Comparison of ENCODE assay signal across 16 cellular contexts in genomic region chr16:50271148-50272041, GRCh38. TPM values are rescaled to one million over a fixed set of nuclear protein-coding genes. Genes with fewer than 3 reads are reported as not detected.
DNase-seq lines count a peak whose midpoint lies in the region; ATAC-seq and TF ChIP-seq lines count a peak whose summit lies in the region.
"Had no signal": no experiment of that assay in that cellular context is flagged by ENCODE, and none has a peak within 500 bp of the region (broad histone marks: within the 10 kb centered on the region; RNA-seq: fewer than 3 reads in every experiment).

No MANE protein-coding gene starts in this region.

- DNase-seq in activated CD4-positive, alpha-beta T cell treated with anti-CD3 and anti-CD28 coated beads, Interleukin-2, amount 10 ng/mL, durations not matched to agents 24 days and 14 days: no peak
- no peak for DNase-seq in activated CD4-positive, alpha-beta T cell treated with anti-CD3 and anti-CD28 coated beads, Interleukin-2, amount 50 U/mL, for 48 hours
- peak in 1 of 5 donors; percentile 22 for DNase-seq in CD8-positive, alpha-beta memory T cell
- no peak for DNase-seq in activated naive CD8-positive, alpha-beta T cell treated with anti-CD3 and anti-CD28 coated beads, Interleukin-2, amount 50 U/mL, for 24 hours
- peak; percentile 57 for DNase-seq in natural killer cell treated with Interleukin-12 subunit alpha and Interleukin-12 subunit beta and Interleukin-15 and Interleukin-18, amount 100 ng/mL, for 72 hours (ENCODE audit: low spot score)
- DNase-seq in SJCRH30 (no peak), body of pancreas (no peak), T-helper 9 cell (no peak)
- DNase-seq: cortex of kidney; kidney glomerular epithelial cell; NCI-H2081 treated with DMSO at 0.1 percent for 48 hours; NCI-H82; stimulated activated CD4-positive, alpha-beta T cell treated with anti-CD3 and anti-CD28 coated beads, Interleukin-4, amount 100 ng/mL, for 4 hours had no signal

- H3K9me3 Mint-ChIP-seq in activated CD4-positive, alpha-beta T cell treated with anti-CD3 and anti-CD28 coated beads, Interleukin-2, amount 10 ng/mL, durations not matched to agents 24 days and 14 days: no peaks in the 10 kb centered on the region
- H3K9me3 Mint-ChIP-seq in CD8-positive, alpha-beta memory T cell: no peaks in the 10 kb centered on the region
- no peaks in the 10 kb centered on the region for H3K9me3 Mint-ChIP-seq in activated naive CD8-positive, alpha-beta T cell treated with anti-CD3 and anti-CD28 coated beads, Interleukin-2, amount 50 U/mL, for 24 hours
- H3K9me3 Mint-ChIP-seq in natural killer cell treated with Interleukin-12 subunit alpha and Interleukin-12 subunit beta and Interleukin-15 and Interleukin-18, amount 100 ng/mL, for 72 hours: no peaks in the 10 kb centered on the region

- H3K4me3 ChIP-seq in CD8-positive, alpha-beta memory T cell (ENCODE audit: low read length): no peak overlapping the region
- H3K4me3 ChIP-seq in SJCRH30 (no peak overlapping the region), body of pancreas (no peak overlapping the region)
- H3K4me3 ChIP-seq: A549, vagina had no signal

- no peak overlapping the region for H3K4me3 Mint-ChIP-seq in activated CD4-positive, alpha-beta T cell treated with anti-CD3 and anti-CD28 coated beads, Interleukin-2, amount 10 ng/mL, durations not matched to agents 24 days and 14 days
- peak overlapping the region; percentile 40 to 95 (median 51) for H3K4me3 Mint-ChIP-seq in CD8-positive, alpha-beta memory T cell
- no peak overlapping the region for H3K4me3 Mint-ChIP-seq in activated naive CD8-positive, alpha-beta T cell treated with anti-CD3 and anti-CD28 coated beads, Interleukin-2, amount 50 U/mL, for 24 hours
- H3K4me3 Mint-ChIP-seq in natural killer cell treated with Interleukin-12 subunit alpha and Interleukin-12 subunit beta and Interleukin-15 and Interleukin-18, amount 100 ng/mL, for 72 hours: peak overlapping the region; percentile 17

- intact Hi-C loops in activated CD4-positive, alpha-beta T cell treated with anti-CD3 and anti-CD28 coated beads, Interleukin-2, amount 10 ng/mL, durations not matched to agents 24 days and 14 days (cut with micrococcal nuclease): no loop called here
- intact Hi-C loops in body of pancreas (cut with DNase I): no loop called here

- WGBS in body of pancreas, 2 donors: 67 to 77% methylated on average over 13 to 15 of the region's 15 CpGs

- POLR2A ChIA-PET in CD8-positive, alpha-beta memory T cell (lab: Charles Lee): no interaction called here

- no peaks in the 10 kb centered on the region for H3K27me3 ChIP-seq in CD8-positive, alpha-beta memory T cell (ENCODE audit: insufficient read depth, low read length, poor library complexity, severe bottlenecking)
- H3K27me3 ChIP-seq in SJCRH30 (no peaks in the 10 kb centered on the region), body of pancreas (no peaks in the 10 kb centered on the region)
- H3K27me3 ChIP-seq: vagina had no signal

- TF ChIP-seq CTCF in body of pancreas (IDR thresholded peaks at IDR 0.05): no peak

- no peaks in the 10 kb centered on the region for H3K27me3 Mint-ChIP-seq in activated CD4-positive, alpha-beta T cell treated with anti-CD3 and anti-CD28 coated beads, Interleukin-2, amount 10 ng/mL, durations not matched to agents 24 days and 14 days
- no peaks in the 10 kb centered on the region for H3K27me3 Mint-ChIP-seq in CD8-positive, alpha-beta memory T cell
- H3K27me3 Mint-ChIP-seq in activated naive CD8-positive, alpha-beta T cell treated with anti-CD3 and anti-CD28 coated beads, Interleukin-2, amount 50 U/mL, for 24 hours: no peaks in the 10 kb centered on the region
- no peaks in the 10 kb centered on the region for H3K27me3 Mint-ChIP-seq in natural killer cell treated with Interleukin-12 subunit alpha and Interleukin-12 subunit beta and Interleukin-15 and Interleukin-18, amount 100 ng/mL, for 72 hours

- H3K4me1 Mint-ChIP-seq in activated CD4-positive, alpha-beta T cell treated with anti-CD3 and anti-CD28 coated beads, Interleukin-2, amount 10 ng/mL, durations not matched to agents 24 days and 14 days: peaks cover 74% of the 10 kb centered on the region
- peaks cover 81 to 94% (median 82%) of the 10 kb centered on the region in 3 donors for H3K4me1 Mint-ChIP-seq in CD8-positive, alpha-beta memory T cell
- peaks cover 95% of the 10 kb centered on the region for H3K4me1 Mint-ChIP-seq in activated naive CD8-positive, alpha-beta T cell treated with anti-CD3 and anti-CD28 coated beads, Interleukin-2, amount 50 U/mL, for 24 hours
- H3K4me1 Mint-ChIP-seq in natural killer cell treated with Interleukin-12 subunit alpha and Interleukin-12 subunit beta and Interleukin-15 and Interleukin-18, amount 100 ng/mL, for 72 hours (ENCODE audit: low read depth in 2 of 2): peaks cover 74 to 77% of the 10 kb centered on the region in 2 donors

- no peak for TF ChIP-seq POLR2A in body of pancreas (IDR thresholded peaks at IDR 0.05)

- H3K27ac ChIP-seq in CD8-positive, alpha-beta memory T cell (ENCODE audit: low read depth, low read length): no peak overlapping the region
- H3K27ac ChIP-seq in SJCRH30 (no peak overlapping the region), body of pancreas (no peak overlapping the region)
- H3K27ac ChIP-seq: A549, vagina had no signal

- CTCF ChIA-PET in CD8-positive, alpha-beta memory T cell (lab: Charles Lee): interaction anchor here (0.9 to 6.9 kb wide), 5 partner anchors 13 to 535 kb away, joined by 3 to 48 read pairs (median 4); no protein-coding TSS in a partner anchor

- ATAC-seq in activated naive CD8-positive, alpha-beta T cell treated with anti-CD3 and anti-CD28 coated beads, Interleukin-2, amount 50 U/mL, for 24 hours: no peak
- ATAC-seq in natural killer cell treated with Interleukin-12 subunit alpha and Interleukin-12 subunit beta and Interleukin-15 and Interleukin-18, amount 100 ng/mL, for 72 hours: no peak
- no peak for ATAC-seq in body of pancreas
- ATAC-seq: esophagus mucosa had no signal

- peaks cover 82% of the 10 kb centered on the region for H3K4me1 ChIP-seq in CD8-positive, alpha-beta memory T cell (ENCODE audit: insufficient read depth, low read length)
- H3K4me1 ChIP-seq in SJCRH30 (peaks cover 18% of the 10 kb centered on the region), body of pancreas (no peaks in the 10 kb centered on the region)
- H3K4me1 ChIP-seq: A549 had no signal

- no peaks in the 10 kb centered on the region for H3K36me3 ChIP-seq in CD8-positive, alpha-beta memory T cell (ENCODE audit: insufficient read depth, low read length)
- no peaks in the 10 kb centered on the region for H3K36me3 ChIP-seq in SJCRH30
- H3K36me3 ChIP-seq in body of pancreas (replicated peaks in 1 of 2; ENCODE audit: insufficient read depth in 1 of 2, low read depth in 2 of 2): no peaks in the 10 kb centered on the region
- H3K36me3 ChIP-seq: vagina had no signal

- H3K9me3 ChIP-seq in CD8-positive, alpha-beta memory T cell (ENCODE audit: low read length): no peaks in the 10 kb centered on the region
- H3K9me3 ChIP-seq in SJCRH30 (replicated peaks) (no peaks in the 10 kb centered on the region), body of pancreas (no peaks in the 10 kb centered on the region)
- H3K9me3 ChIP-seq: A549, vagina had no signal

- peak overlapping the region; percentile 56 for H3K27ac Mint-ChIP-seq in activated CD4-positive, alpha-beta T cell treated with anti-CD3 and anti-CD28 coated beads, Interleukin-2, amount 10 ng/mL, durations not matched to agents 24 days and 14 days
- H3K27ac Mint-ChIP-seq in CD8-positive, alpha-beta memory T cell: peak overlapping the region; percentile 83 to 99 (median 97)
- peak overlapping the region; percentile 54 for H3K27ac Mint-ChIP-seq in activated naive CD8-positive, alpha-beta T cell treated with anti-CD3 and anti-CD28 coated beads, Interleukin-2, amount 50 U/mL, for 24 hours
- peak overlapping the region; percentile 98 to 100 for H3K27ac Mint-ChIP-seq in natural killer cell treated with Interleukin-12 subunit alpha and Interleukin-12 subunit beta and Interleukin-15 and Interleukin-18, amount 100 ng/mL, for 72 hours

- H3K36me3 Mint-ChIP-seq in activated CD4-positive, alpha-beta T cell treated with anti-CD3 and anti-CD28 coated beads, Interleukin-2, amount 10 ng/mL, durations not matched to agents 24 days and 14 days (ENCODE audit: low read depth): peaks cover 21% of the 10 kb centered on the region
- H3K36me3 Mint-ChIP-seq in CD8-positive, alpha-beta memory T cell: peaks cover 0 to 34% (median 2%) of the 10 kb centered on the region in 3 donors
- H3K36me3 Mint-ChIP-seq in activated naive CD8-positive, alpha-beta T cell treated with anti-CD3 and anti-CD28 coated beads, Interleukin-2, amount 50 U/mL, for 24 hours (ENCODE audit: low read depth): peaks cover 10% of the 10 kb centered on the region
- H3K36me3 Mint-ChIP-seq in natural killer cell treated with Interleukin-12 subunit alpha and Interleukin-12 subunit beta and Interleukin-15 and Interleukin-18, amount 100 ng/mL, for 72 hours: no peaks in the 10 kb centered on the region

RNA-seq across cellular contexts. Expression of gene ADCY7, which starts 5.0 kb away (rescaled TPM):
- total RNA-seq in activated CD4-positive, alpha-beta T cell treated with anti-CD3 and anti-CD28 coated beads, Interleukin-2, amount 10 ng/mL, durations not matched to agents 24 days and 14 days: 85.6 and 86.2 TPM in 2 replicates
- total RNA-seq in CD8-positive, alpha-beta memory T cell: 10 to 100 TPM; 76.6 to 83.4 TPM
- polyA plus RNA-seq in CD8-positive, alpha-beta memory T cell: 88.1 TPM
- 100 to 1,000 TPM; 135 to 186 TPM for total RNA-seq in natural killer cell treated with Interleukin-12 subunit alpha and Interleukin-12 subunit beta and Interleukin-15 and Interleukin-18, amount 100 ng/mL, for 72 hours
- total RNA-seq in SJCRH30 (2014; rRNA removed; shearing (Covaris generic)): 26.2 and 27.1 TPM in 2 replicates
- 1 to 10 TPM; 4.9 to 8.6 TPM for total RNA-seq in body of pancreas

Comparison
In these comparisons a context has a peak if more than half of its experiments do, and no peak if none do; other contexts are left out.
1. H3K4me3 Mint-ChIP-seq: peak in CD8-positive, alpha-beta memory T cell (7 of 7) and natural killer cell treated with Interleukin-12 subunit alpha and Interleukin-12 subunit beta and Interleukin-15 and Interleukin-18, amount 100 ng/mL, for 72 hours (single experiment); none in activated CD4-positive, alpha-beta T cell treated with anti-CD3 and anti-CD28 coated beads, Interleukin-2, amount 10 ng/mL, durations not matched to agents 24 days and 14 days (single experiment) and activated naive CD8-positive, alpha-beta T cell treated with anti-CD3 and anti-CD28 coated beads, Interleukin-2, amount 50 U/mL, for 24 hours (single experiment).
2. Peak in every context shown above with its lines, with median percentiles within 50 percentile points of each other: H3K27ac Mint-ChIP-seq.